In the genomic region with DNA sequence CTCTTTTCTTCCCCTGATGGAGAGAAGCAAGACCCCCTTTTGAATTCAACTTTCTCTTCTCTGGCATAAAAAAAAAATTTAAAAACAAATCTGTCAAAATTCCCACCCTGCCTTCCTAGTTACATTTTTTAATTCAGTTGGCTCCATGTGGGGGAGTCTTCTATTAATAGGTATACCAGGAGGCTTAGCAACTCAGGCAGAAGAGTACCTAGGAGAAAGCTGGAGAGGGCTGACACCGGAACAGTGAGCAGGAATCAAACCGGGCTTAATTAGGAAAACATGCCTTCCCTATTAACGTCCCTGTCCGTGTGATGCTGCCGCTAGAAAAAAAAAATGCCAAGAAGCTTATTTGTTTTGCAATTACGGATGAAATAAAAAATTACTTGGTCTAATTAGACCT, we compare ENCODE assay signal across 21 cellular contexts.
"Had no signal": no experiment of that assay in that cellular context is flagged by ENCODE, and none has a peak within 500 bp of the region (broad histone marks: within the 10 kb centered on the region; RNA-seq: fewer than 3 reads in every experiment).

No MANE protein-coding gene starts in this region.

- H3K4me1 Mint-ChIP-seq: activated naive CD8-positive, alpha-beta T cell treated with anti-CD3 and anti-CD28 coated beads, Interleukin-2, amount 10 ng/mL, durations not matched to agents 7 days and 5 days; immature natural killer cell; natural killer cell had no signal

- DNase-seq: activated CD4-positive, alpha-beta T cell treated with anti-CD3 and anti-CD28 coated beads, Interleukin-2, amount 50 U/mL, for 48 hours; activated naive CD4-positive, alpha-beta T cell treated with Interleukin-2 at 50 U/mL for 16 hours; activated naive CD8-positive, alpha-beta T cell treated with anti-CD3 and anti-CD28 coated beads, Interleukin-2, amount 10 ng/mL, durations not matched to agents 7 days and 5 days; activated T-cell treated with anti-CD3 and anti-CD28 coated beads, Interleukin-2, amount 50 U/mL, for 48 hours; amniotic stem cell; effector CD4-positive, alpha-beta T cell; erythroblast; foreskin melanocyte; immature natural killer cell; kidney glomerular epithelial cell; left ventricle myocardium superior; midbrain; natural killer cell; stimulated activated CD4-positive, alpha-beta T cell treated with anti-CD3 and anti-CD28 coated beads, Interleukin-2, amount 100 ng/mL, for 48 hours; stimulated activated naive CD4-positive, alpha-beta T cell treated with Interleukin-2 at 50 U/mL for 16 hours; T1000; upper lobe of left lung had no signal

- H3K9me3 Mint-ChIP-seq: activated naive CD8-positive, alpha-beta T cell treated with anti-CD3 and anti-CD28 coated beads, Interleukin-2, amount 10 ng/mL, durations not matched to agents 7 days and 5 days; dendritic cell treated with granulocyte-macrophage colony-stimulating factor and Interleukin-4, amounts not matched to agents 40 ng/mL and 50 ng/mL, for 4 days; natural killer cell; T-helper 1 cell treated with Interleukin-12 subunit alpha and Interleukin-12 subunit beta and Interleukin-4 antibody, amounts not matched to agents 30 μg/mL and 1 μg/mL, for 36 hours; WTC11 had no signal

- H3K4me3 Mint-ChIP-seq: activated naive CD8-positive, alpha-beta T cell treated with anti-CD3 and anti-CD28 coated beads, Interleukin-2, amount 10 ng/mL, durations not matched to agents 7 days and 5 days; dendritic cell treated with granulocyte-macrophage colony-stimulating factor and Interleukin-4, amounts not matched to agents 40 ng/mL and 50 ng/mL, for 4 days; immature natural killer cell; natural killer cell; T-helper 1 cell treated with Interleukin-12 subunit alpha and Interleukin-12 subunit beta and Interleukin-4 antibody, amounts not matched to agents 30 μg/mL and 1 μg/mL, for 36 hours; WTC11 had no signal

- H3K36me3 Mint-ChIP-seq: activated naive CD8-positive, alpha-beta T cell treated with anti-CD3 and anti-CD28 coated beads, Interleukin-2, amount 10 ng/mL, durations not matched to agents 7 days and 5 days; immature natural killer cell; natural killer cell; WTC11 had no signal

- ATAC-seq: left ventricle myocardium superior, natural killer cell, WTC11 had no signal

- H3K27ac Mint-ChIP-seq: activated naive CD8-positive, alpha-beta T cell treated with anti-CD3 and anti-CD28 coated beads, Interleukin-2, amount 10 ng/mL, durations not matched to agents 7 days and 5 days; dendritic cell treated with granulocyte-macrophage colony-stimulating factor and Interleukin-4, amounts not matched to agents 40 ng/mL and 50 ng/mL, for 4 days; immature natural killer cell; natural killer cell; progenitor cell of endocrine pancreas; T-helper 1 cell treated with Interleukin-12 subunit alpha and Interleukin-12 subunit beta and Interleukin-4 antibody, amounts not matched to agents 30 μg/mL and 1 μg/mL, for 36 hours; WTC11 had no signal
